1 cellular context compared by ENCODE assay signal in the genomic region with DNA sequence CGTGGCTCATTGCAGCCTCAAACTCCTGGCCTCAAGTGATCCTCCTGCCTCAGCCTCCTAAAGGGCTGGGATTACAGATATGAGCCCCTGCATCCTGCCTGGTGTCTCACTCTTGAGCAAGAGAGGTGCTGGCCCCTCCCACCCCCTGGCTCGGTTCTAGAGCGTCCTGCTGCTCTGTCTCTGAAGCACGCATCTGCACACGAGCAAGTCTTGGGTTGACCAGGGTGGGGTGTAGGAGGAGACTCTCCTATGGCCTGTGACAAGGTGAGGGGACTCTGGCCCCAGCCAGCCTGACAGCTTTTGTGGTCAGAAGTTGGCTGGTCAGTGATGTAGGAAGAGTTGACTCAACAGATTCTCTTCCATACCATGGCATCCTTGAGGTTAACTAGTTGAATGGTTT.
TF ChIP-seq lines count a peak whose summit lies in the region.

No MANE protein-coding gene starts in this region.

TF ChIP-seq in GM12878, 131 proteins besides CTCF, POLR2A, EP300 and RAD21:
- TF ChIP-seq, protein P1, sequence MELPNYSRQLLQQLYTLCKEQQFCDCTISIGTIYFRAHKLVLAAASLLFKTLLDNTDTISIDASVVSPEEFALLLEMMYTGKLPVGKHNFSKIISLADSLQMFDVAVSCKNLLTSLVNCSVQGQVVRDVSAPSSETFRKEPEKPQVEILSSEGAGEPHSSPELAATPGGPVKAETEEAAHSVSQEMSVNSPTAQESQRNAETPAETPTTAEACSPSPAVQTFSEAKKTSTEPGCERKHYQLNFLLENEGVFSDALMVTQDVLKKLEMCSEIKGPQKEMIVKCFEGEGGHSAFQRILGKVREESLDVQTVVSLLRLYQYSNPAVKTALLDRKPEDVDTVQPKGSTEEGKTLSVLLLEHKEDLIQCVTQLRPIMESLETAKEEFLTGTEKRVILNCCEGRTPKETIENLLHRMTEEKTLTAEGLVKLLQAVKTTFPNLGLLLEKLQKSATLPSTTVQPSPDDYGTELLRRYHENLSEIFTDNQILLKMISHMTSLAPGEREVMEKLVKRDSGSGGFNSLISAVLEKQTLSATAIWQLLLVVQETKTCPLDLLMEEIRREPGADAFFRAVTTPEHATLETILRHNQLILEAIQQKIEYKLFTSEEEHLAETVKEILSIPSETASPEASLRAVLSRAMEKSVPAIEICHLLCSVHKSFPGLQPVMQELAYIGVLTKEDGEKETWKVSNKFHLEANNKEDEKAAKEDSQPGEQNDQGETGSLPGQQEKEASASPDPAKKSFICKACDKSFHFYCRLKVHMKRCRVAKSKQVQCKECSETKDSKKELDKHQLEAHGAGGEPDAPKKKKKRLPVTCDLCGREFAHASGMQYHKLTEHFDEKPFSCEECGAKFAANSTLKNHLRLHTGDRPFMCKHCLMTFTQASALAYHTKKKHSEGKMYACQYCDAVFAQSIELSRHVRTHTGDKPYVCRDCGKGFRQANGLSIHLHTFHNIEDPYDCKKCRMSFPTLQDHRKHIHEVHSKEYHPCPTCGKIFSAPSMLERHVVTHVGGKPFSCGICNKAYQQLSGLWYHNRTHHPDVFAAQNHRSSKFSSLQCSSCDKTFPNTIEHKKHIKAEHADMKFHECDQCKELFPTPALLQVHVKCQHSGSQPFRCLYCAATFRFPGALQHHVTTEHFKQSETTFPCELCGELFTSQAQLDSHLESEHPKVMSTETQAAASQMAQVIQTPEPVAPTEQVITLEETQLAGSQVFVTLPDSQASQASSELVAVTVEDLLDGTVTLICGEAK (IDR thresholded peaks at IDR 0.05; ENCODE audit: borderline replicate concordance): no peak
- no peak for TF ChIP-seq ZNF384 (IDR thresholded peaks at IDR 0.05; ENCODE audit: borderline replicate concordance, low read depth, low read length)
- no peak for TF ChIP-seq BACH1 (IDR thresholded peaks at IDR 0.05; ENCODE audit: borderline replicate concordance)
- no peak for TF ChIP-seq ZNF217 (IDR thresholded peaks at IDR 0.05)
- no peak for TF ChIP-seq BCL11A (IDR thresholded peaks at IDR 0.05; ENCODE audit: low read depth, low read length)
- TF ChIP-seq POU2F2 (IDR thresholded peaks at IDR 0.05; ENCODE audit: borderline replicate concordance, low read depth, low read length): no peak
- no peak for TF ChIP-seq USF2 (IDR thresholded peaks at IDR 0.05; ENCODE audit: borderline replicate concordance, low read depth, low read length)
- TF ChIP-seq SRF (IDR thresholded peaks at IDR 0.05; ENCODE audit: low read depth in 2 of 2, low read length in 2 of 2): no peak
- no peak for TF ChIP-seq TAF1 (IDR thresholded peaks at IDR 0.05; ENCODE audit: borderline replicate concordance, low read depth, low read length)
